Comparison of ENCODE assay signal across 20 cellular contexts in the genomic region with DNA sequence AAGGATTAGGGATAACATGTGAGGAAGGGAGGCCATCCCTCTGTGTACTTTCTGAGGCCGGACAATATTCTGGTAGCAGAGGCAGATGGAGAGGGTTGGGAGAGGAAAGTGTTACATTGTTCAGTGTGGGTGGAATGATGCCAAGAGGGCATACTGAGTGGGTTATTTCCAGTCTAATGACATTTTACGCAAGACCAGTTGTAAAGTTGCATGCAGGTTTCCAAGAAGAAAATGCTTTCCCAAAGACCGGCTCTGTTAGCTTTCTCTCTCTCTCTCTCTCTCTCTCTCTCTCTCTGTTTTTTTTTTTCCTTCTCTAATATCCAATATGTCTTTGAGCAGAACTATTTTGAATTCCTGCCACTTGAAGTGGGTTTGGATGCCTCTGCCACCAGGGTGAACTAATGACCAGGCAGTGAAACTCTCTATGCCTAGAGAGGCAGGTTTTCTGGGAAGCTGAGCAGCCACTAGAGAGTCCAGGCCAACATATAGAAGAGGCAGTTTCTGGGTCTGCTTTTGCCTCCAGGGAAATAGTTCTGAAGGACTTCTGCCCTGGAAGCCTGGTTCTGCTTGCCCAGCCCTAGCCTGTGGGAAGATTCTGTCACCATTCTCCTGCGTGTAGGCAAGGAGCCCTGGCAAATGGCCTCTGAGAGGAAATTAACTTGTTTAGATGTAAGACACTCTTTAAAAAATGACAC. TPM values are rescaled to one million over a fixed set of nuclear protein-coding genes. Genes with fewer than 3 reads are reported as not detected.
DNase-seq lines count a peak whose midpoint lies in the region; ATAC-seq and TF ChIP-seq lines count a peak whose summit lies in the region.
"Had no signal": no experiment of that assay in that cellular context is flagged by ENCODE, and none has a peak within 500 bp of the region (broad histone marks: within the 10 kb centered on the region; RNA-seq: fewer than 3 reads in every experiment).

No MANE protein-coding gene starts in this region.

- H3K9me3 Mint-ChIP-seq in brain, result peaks cover 7 to 22% (median 15%) of the 10 kb centered on the region in 5 experiments
- H3K9me3 Mint-ChIP-seq in activated naive CD8-positive, alpha-beta T cell treated with anti-CD3 and anti-CD28 coated beads, Interleukin-2, amount 50 U/mL, for 24 hours, result peaks cover 11% of the 10 kb centered on the region
- H3K9me3 Mint-ChIP-seq: GM23338 had no signal

- no peaks in the 10 kb centered on the region for H3K27me3 ChIP-seq in subcutaneous abdominal adipose tissue (ENCODE audit: control insufficient read depth in 5 of 5, insufficient read depth in 4 of 5, low read length in 5 of 5)

- H3K4me1 Mint-ChIP-seq in brain, result peaks cover 19% of the 10 kb centered on the region
- no peaks in the 10 kb centered on the region for H3K4me1 Mint-ChIP-seq in activated naive CD8-positive, alpha-beta T cell treated with anti-CD3 and anti-CD28 coated beads, Interleukin-2, amount 50 U/mL, for 24 hours
- H3K4me1 Mint-ChIP-seq: activated naive CD8-positive, alpha-beta T cell treated with anti-CD3 and anti-CD28 coated beads for 36 hours; naive B cell had no signal

- ATAC-seq in activated naive CD8-positive, alpha-beta T cell treated with anti-CD3 and anti-CD28 coated beads, Interleukin-2, amount 50 U/mL, for 24 hours, result no peak
- ATAC-seq: GM23338 had no signal

- peak overlapping the region in 1 of 5 experiments; percentile 25 for H3K4me3 Mint-ChIP-seq in brain
- H3K4me3 Mint-ChIP-seq in activated naive CD8-positive, alpha-beta T cell treated with anti-CD3 and anti-CD28 coated beads, Interleukin-2, amount 50 U/mL, for 24 hours, result no peak overlapping the region
- H3K4me3 Mint-ChIP-seq: activated naive CD8-positive, alpha-beta T cell treated with anti-CD3 and anti-CD28 coated beads for 36 hours; GM23338; naive B cell had no signal

- peak overlapping the region in 2 of 5 donors; percentile 27 to 28 for H3K9ac ChIP-seq in subcutaneous abdominal adipose tissue (ENCODE audit: low read length in 5 of 5)

- peak overlapping the region in 4 of 5 experiments; percentile 56 to 85 (median 76) for H3K27ac Mint-ChIP-seq in brain
- no peak overlapping the region for H3K27ac Mint-ChIP-seq in activated naive CD8-positive, alpha-beta T cell treated with anti-CD3 and anti-CD28 coated beads, Interleukin-2, amount 50 U/mL, for 24 hours
- H3K27ac Mint-ChIP-seq: activated naive CD8-positive, alpha-beta T cell treated with anti-CD3 and anti-CD28 coated beads for 36 hours; GM23338 had no signal

- H3K4me1 ChIP-seq in subcutaneous abdominal adipose tissue (ENCODE audit: control insufficient read depth in 5 of 5, insufficient read depth in 5 of 5, low read length in 5 of 5), result peaks cover 0 to 7% (median 0%) of the 10 kb centered on the region in 5 donors
- H3K4me1 ChIP-seq: Caco-2 had no signal

- peaks cover 5% of the 10 kb centered on the region for H3K36me3 Mint-ChIP-seq in brain
- peaks cover 2% of the 10 kb centered on the region for H3K36me3 Mint-ChIP-seq in activated naive CD8-positive, alpha-beta T cell treated with anti-CD3 and anti-CD28 coated beads, Interleukin-2, amount 50 U/mL, for 24 hours (ENCODE audit: low read depth)
- H3K36me3 Mint-ChIP-seq: activated naive CD8-positive, alpha-beta T cell treated with anti-CD3 and anti-CD28 coated beads for 36 hours had no signal

- H3K9me3 ChIP-seq in subcutaneous abdominal adipose tissue (ENCODE audit: control insufficient read depth in 5 of 5, low read length in 5 of 5), result no peaks in the 10 kb centered on the region
- H3K9me3 ChIP-seq: Caco-2 had no signal

- no peak for TF ChIP-seq CTCF in brain (conservative IDR thresholded peaks at IDR 0.05)

- peak overlapping the region in 1 of 5 donors; percentile 20 for H3K4me3 ChIP-seq in subcutaneous abdominal adipose tissue (ENCODE audit: low read depth in 1 of 5, low read length in 5 of 5)
- H3K4me3 ChIP-seq: GM23338 had no signal

- H3K36me3 ChIP-seq in subcutaneous abdominal adipose tissue (ENCODE audit: control insufficient read depth in 5 of 5, insufficient read depth in 5 of 5, low read length in 5 of 5), result no peaks in the 10 kb centered on the region

- no peaks in the 10 kb centered on the region for H3K27me3 Mint-ChIP-seq in brain
- H3K27me3 Mint-ChIP-seq in activated naive CD8-positive, alpha-beta T cell treated with anti-CD3 and anti-CD28 coated beads, Interleukin-2, amount 50 U/mL, for 24 hours, result peaks cover 21% of the 10 kb centered on the region

- peak; percentile 17 for DNase-seq in DMS79 treated with DMSO at 0.1 percent for 48 hours (lab: John Stamatoyannopoulos, UW)
- no peak for DNase-seq in DMS79 (lab: John Stamatoyannopoulos, UW)
- DNase-seq in glomerular visceral epithelial cell (ENCODE audit: extremely low spot score), result peak; percentile 18
- DNase-seq in activated naive CD8-positive, alpha-beta T cell treated with anti-CD3 and anti-CD28 coated beads, Interleukin-2, amount 50 U/mL, for 24 hours, result no peak
- no peak for DNase-seq in stimulated activated naive CD4-positive, alpha-beta T cell treated with Interleukin-2 at 50 U/mL for 16 hours (lab: John Stamatoyannopoulos, UW)
- DNase-seq in NCI-H345 (lab: John Stamatoyannopoulos, UW), result no peak
- DNase-seq: activated CD4-positive, CD25-positive, alpha-beta regulatory T cell; activated CD8-positive, alpha-beta memory T cell treated with anti-CD3 and anti-CD28 coated beads, Interleukin-2, amount 50 U/mL, for 4 hours; activated naive CD8-positive, alpha-beta T cell treated with anti-CD3 and anti-CD28 coated beads for 36 hours; cerebellar nuclear complex; hypothalamus; naive B cell; NCI-H1436; stimulated activated CD4-positive, alpha-beta T cell treated with anti-CD3 and anti-CD28 coated beads, Interleukin-2, amount 100 ng/mL, for 48 hours had no signal

- peak overlapping the region; percentile 72 for H3K27ac ChIP-seq in subcutaneous abdominal adipose tissue (ENCODE audit: low read depth, low read length)
- H3K27ac ChIP-seq: 22Rv1, epithelial cell of prostate had no signal

RNA-seq across cellular contexts. Expression of a gene that starts 24.4 kb away (rescaled TPM):
- polyA plus RNA-seq in brain (ENCODE audit: insufficient read depth, low read depth, low replicate concordance), result 1.6 TPM
- polyA plus RNA-seq: GM23338 had no signal

Comparison
In these comparisons a context has a peak if more than half of its experiments do, and no peak if none do; other contexts are left out.
1. DNase-seq: peak in DMS79 treated with DMSO at 0.1 percent for 48 hours (single experiment) and glomerular visceral epithelial cell (single experiment); none in DMS79 (single experiment), activated naive CD8-positive, alpha-beta T cell treated with anti-CD3 and anti-CD28 coated beads, Interleukin-2, amount 50 U/mL, for 24 hours (single experiment), stimulated activated naive CD4-positive, alpha-beta T cell treated with Interleukin-2 at 50 U/mL for 16 hours (single experiment) and NCI-H345 (single experiment).